Comparison of ENCODE assay signal across 28 cellular contexts in the genomic region with DNA sequence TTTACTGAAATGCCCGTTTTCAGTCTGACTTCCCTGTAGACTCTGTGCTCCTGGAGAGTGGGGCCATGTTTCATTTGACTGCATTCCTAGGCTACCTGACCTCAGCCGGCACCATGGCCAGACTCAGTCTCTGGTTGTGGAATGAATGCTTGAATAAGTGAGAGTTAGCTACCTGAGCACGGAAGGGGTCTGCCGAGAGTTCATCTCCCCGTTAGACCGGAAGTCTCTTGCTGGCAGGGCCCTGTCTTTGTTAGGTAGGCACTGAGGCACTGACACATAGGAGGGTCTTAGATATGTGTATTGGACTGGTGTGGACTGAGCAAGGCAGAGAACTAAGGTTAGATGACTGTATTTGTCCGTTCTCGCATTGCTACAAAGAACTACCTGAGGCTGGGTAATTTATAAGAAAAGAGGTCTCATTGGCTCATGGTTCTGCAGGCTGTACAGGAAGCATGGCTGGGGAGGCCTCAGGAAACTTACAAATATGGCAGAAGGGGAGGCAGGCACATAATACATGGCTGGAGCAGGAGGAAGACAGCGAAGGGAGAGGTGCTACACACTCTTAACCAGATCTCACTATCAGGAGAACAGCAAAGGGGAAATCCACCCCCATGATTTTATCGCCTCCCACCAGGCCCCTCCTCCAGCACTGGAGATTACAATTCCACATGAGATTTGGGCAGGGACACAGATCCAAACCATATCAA.
"Had no signal": no experiment of that assay in that cellular context is flagged by ENCODE, and none has a peak within 500 bp of the region (broad histone marks: within the 10 kb centered on the region; RNA-seq: fewer than 3 reads in every experiment).

No MANE protein-coding gene starts in this region.

- H3K4me2 ChIP-seq: neural progenitor cell had no signal

- H3K27ac ChIP-seq: dorsolateral prefrontal cortex, epithelial cell of prostate, foreskin keratinocyte, gastroesophageal sphincter, heart right ventricle, neural progenitor cell, parathyroid adenoma, sigmoid colon, stomach, testis, tibial artery had no signal

- H3K9ac ChIP-seq: neural progenitor cell, parathyroid adenoma had no signal

- H3K4me1 ChIP-seq: foreskin keratinocyte, gastroesophageal sphincter, heart right ventricle, neural progenitor cell, parathyroid adenoma, sigmoid colon, testis, tibial artery had no signal

- H3K4me1 Mint-ChIP-seq: mesothelial cell of epicardium; neural progenitor cell; stimulated activated effector memory CD8-positive, alpha-beta T cell treated with anti-CD3 and anti-CD28 coated beads, Interleukin-12 subunit alpha, Interleukin-12 subunit beta, amount 100 ng/mL, for 72 hours had no signal

- H3K36me3 ChIP-seq: gastroesophageal sphincter, heart right ventricle, neural progenitor cell, sigmoid colon, stomach, tibial artery had no signal

- DNase-seq: cerebellar nuclear complex; dorsolateral prefrontal cortex; effector CD4-positive, alpha-beta T cell; foreskin keratinocyte; heart right ventricle; hippocampal formation; kidney glomerular epithelial cell; mesenchymal stem cell; naive thymus-derived CD4-positive, alpha-beta T cell; right cardiac atrium; sigmoid colon; stimulated activated CD4-positive, alpha-beta T cell treated with anti-CD3 and anti-CD28 coated beads, Interleukin-2, amount 100 ng/mL, for 24 hours; stimulated activated CD4-positive, alpha-beta T cell treated with anti-CD3 and anti-CD28 coated beads, Interleukin-4, amount 100 ng/mL, for 24 hours; stimulated activated naive CD4-positive, alpha-beta T cell treated with Interleukin-2 at 50 U/mL for 16 hours; stomach; testis; tibial artery had no signal

- H3K27ac Mint-ChIP-seq: mesothelial cell of epicardium; naive thymus-derived CD4-positive, alpha-beta T cell; nephron; neural progenitor cell; progenitor cell of endocrine pancreas; stimulated activated effector memory CD8-positive, alpha-beta T cell treated with anti-CD3 and anti-CD28 coated beads, Interleukin-12 subunit alpha, Interleukin-12 subunit beta, amount 100 ng/mL, for 72 hours; type B pancreatic cell had no signal

- H3K9me3 ChIP-seq: mucosa of descending colon, testis had no signal

- H3K36me3 Mint-ChIP-seq: neural progenitor cell; stimulated activated effector memory CD8-positive, alpha-beta T cell treated with anti-CD3 and anti-CD28 coated beads, Interleukin-12 subunit alpha, Interleukin-12 subunit beta, amount 100 ng/mL, for 72 hours; type B pancreatic cell had no signal

- H3K4me3 Mint-ChIP-seq: mesothelial cell of epicardium; naive thymus-derived CD4-positive, alpha-beta T cell; nephron; neural progenitor cell; stimulated activated effector memory CD8-positive, alpha-beta T cell treated with anti-CD3 and anti-CD28 coated beads, Interleukin-12 subunit alpha, Interleukin-12 subunit beta, amount 100 ng/mL, for 72 hours; type B pancreatic cell had no signal

- ATAC-seq: esophagus mucosa; foreskin keratinocyte; gastroesophageal sphincter; heart right ventricle; naive thymus-derived CD4-positive, alpha-beta T cell; right cardiac atrium; stimulated activated effector memory CD8-positive, alpha-beta T cell treated with anti-CD3 and anti-CD28 coated beads, Interleukin-12 subunit alpha, Interleukin-12 subunit beta, amount 100 ng/mL, for 72 hours had no signal

- H3K79me2 ChIP-seq: parathyroid adenoma had no signal

- H3K4me3 ChIP-seq: dorsolateral prefrontal cortex, gastroesophageal sphincter, heart right ventricle, mucosa of descending colon, neural progenitor cell, sigmoid colon, stomach, testis, tibial artery had no signal

- H3K27me3 ChIP-seq: gastroesophageal sphincter, neural progenitor cell, sigmoid colon, stomach, testis, tibial artery had no signal

- H2AFZ ChIP-seq: neural progenitor cell, parathyroid adenoma had no signal
